ENCODE assay signal across 11 cellular contexts in the genomic region with DNA sequence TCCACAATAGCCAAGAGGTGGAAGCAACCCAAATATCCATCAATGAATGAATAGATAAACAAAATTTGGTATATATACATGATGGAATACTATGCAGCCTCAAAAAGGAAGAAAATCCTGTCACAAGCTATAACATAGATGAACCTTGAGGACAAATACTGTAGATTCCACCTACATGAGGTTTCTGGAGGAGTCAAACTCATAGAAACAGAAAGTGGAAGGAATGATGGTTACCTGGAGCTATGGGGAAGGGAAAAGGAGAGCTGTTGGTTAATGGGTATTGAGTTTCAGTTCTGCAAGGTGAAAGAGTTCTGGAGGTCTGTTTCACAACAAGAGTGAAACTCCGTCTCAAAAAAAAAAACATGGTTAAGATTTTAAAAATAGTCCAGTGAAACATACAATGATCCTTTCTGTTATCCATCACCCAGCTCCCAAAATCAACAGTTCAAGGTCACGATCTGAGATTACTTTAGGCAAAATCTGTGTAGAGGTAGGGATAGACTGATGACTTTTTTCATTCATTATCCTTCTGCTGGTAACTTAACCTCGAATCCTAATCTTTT.
DNase-seq lines count a peak whose midpoint lies in the region; ATAC-seq and FAIRE-seq lines count a peak whose summit lies in the region.
"Had no signal": no experiment of that assay in that cellular context is flagged by ENCODE, and none has a peak within 500 bp of the region (broad histone marks: within the 10 kb centered on the region; RNA-seq: fewer than 3 reads in every experiment).

No MANE protein-coding gene starts in this region.

- FAIRE-seq in urothelium cell line (lab: Jason Lieb, UNC): no peak

- peak; percentile 75 for DNase-seq in RPMI8226
- DNase-seq in DMS53 treated with DMSO at 0.1 percent for 48 hours (lab: John Stamatoyannopoulos, UW; ENCODE audit: unreplicated experiment): no peak
- no peak for DNase-seq in NCI-H1436 (lab: John Stamatoyannopoulos, UW)
- DNase-seq in NK-92 treated with Interleukin-12 subunit alpha and Interleukin-12 subunit beta, amount 100 ng/mL, for 24 hours (lab: John Stamatoyannopoulos, UW): no peak
- DNase-seq in urothelium cell line (ENCODE audit: low spot score): no peak
- DNase-seq: NCI-H187; retina; stimulated activated CD8-positive, alpha-beta memory T cell treated with anti-CD3 and anti-CD28 coated beads, Interleukin-4, amount 100 ng/mL, for 48 hours had no signal

- ATAC-seq in GM18520 (IDR thresholded peaks at IDR 0.05; ENCODE audit: unreplicated experiment) (peak; percentile 57), GM21447 (IDR thresholded peaks at IDR 0.05; ENCODE audit: unreplicated experiment) (peak; percentile 86), HG03097 (IDR thresholded peaks at IDR 0.05; ENCODE audit: low FRiP score, unreplicated experiment) (peak; percentile 86)
